Comparison of ENCODE assay signal across 1 cellular context in the genomic region with DNA sequence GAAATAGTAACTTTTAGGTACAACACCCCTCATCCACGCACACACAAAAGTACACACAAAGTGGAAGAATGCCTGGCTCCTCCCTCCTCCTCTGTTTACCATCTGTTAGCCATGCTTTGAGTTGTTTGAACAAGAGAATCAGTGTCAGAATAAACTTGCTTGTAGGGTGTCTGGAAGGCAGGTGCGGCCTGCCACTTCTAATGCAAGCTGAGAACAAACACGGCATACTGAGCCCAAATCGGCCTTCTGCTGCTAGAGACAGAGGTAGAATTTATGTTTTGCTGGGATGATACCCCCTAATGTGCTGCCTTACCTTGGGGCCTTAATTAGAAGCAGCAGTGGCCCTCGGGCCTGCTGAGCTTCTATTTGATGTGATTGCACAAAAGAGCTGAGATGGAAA.
TF ChIP-seq lines count a peak whose summit lies in the region.

No MANE protein-coding gene starts in this region.

TF ChIP-seq in GM23338, 12 proteins besides CTCF, POLR2A, EP300 and RAD21 (continued from another document):
- TF ChIP-seq, protein P1, sequence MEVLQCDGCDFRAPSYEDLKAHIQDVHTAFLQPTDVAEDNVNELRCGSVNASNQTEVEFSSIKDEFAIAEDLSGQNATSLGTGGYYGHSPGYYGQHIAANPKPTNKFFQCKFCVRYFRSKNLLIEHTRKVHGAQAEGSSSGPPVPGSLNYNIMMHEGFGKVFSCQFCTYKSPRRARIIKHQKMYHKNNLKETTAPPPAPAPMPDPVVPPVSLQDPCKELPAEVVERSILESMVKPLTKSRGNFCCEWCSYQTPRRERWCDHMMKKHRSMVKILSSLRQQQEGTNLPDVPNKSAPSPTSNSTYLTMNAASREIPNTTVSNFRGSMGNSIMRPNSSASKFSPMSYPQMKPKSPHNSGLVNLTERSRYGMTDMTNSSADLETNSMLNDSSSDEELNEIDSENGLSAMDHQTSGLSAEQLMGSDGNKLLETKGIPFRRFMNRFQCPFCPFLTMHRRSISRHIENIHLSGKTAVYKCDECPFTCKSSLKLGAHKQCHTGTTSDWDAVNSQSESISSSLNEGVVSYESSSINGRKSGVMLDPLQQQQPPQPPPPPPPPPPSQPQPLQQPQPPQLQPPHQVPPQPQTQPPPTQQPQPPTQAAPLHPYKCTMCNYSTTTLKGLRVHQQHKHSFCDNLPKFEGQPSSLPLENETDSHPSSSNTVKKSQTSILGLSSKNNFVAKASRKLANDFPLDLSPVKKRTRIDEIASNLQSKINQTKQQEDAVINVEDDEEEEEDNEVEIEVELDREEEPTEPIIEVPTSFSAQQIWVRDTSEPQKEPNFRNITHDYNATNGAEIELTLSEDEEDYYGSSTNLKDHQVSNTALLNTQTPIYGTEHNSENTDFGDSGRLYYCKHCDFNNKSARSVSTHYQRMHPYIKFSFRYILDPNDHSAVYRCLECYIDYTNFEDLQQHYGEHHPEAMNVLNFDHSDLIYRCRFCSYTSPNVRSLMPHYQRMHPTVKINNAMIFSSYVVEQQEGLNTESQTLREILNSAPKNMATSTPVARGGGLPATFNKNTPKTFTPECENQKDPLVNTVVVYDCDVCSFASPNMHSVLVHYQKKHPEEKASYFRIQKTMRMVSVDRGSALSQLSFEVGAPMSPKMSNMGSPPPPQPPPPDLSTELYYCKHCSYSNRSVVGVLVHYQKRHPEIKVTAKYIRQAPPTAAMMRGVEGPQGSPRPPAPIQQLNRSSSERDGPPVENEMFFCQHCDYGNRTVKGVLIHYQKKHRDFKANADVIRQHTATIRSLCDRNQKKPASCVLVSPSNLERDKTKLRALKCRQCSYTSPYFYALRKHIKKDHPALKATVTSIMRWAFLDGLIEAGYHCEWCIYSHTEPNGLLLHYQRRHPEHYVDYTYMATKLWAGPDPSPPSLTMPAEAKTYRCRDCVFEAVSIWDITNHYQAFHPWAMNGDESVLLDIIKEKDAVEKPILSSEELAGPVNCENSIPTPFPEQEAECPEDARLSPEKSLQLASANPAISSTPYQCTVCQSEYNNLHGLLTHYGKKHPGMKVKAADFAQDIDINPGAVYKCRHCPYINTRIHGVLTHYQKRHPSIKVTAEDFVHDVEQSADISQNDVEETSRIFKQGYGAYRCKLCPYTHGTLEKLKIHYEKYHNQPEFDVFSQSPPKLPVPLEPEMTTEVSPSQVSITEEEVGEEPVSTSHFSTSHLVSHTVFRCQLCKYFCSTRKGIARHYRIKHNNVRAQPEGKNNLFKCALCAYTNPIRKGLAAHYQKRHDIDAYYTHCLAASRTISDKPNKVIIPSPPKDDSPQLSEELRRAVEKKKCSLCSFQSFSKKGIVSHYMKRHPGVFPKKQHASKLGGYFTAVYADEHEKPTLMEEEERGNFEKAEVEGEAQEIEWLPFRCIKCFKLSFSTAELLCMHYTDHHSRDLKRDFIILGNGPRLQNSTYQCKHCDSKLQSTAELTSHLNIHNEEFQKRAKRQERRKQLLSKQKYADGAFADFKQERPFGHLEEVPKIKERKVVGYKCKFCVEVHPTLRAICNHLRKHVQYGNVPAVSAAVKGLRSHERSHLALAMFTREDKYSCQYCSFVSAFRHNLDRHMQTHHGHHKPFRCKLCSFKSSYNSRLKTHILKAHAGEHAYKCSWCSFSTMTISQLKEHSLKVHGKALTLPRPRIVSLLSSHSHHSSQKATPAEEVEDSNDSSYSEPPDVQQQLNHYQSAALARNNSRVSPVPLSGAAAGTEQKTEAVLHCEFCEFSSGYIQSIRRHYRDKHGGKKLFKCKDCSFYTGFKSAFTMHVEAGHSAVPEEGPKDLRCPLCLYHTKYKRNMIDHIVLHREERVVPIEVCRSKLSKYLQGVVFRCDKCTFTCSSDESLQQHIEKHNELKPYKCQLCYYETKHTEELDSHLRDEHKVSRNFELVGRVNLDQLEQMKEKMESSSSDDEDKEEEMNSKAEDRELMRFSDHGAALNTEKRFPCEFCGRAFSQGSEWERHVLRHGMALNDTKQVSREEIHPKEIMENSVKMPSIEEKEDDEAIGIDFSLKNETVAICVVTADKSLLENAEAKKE (CRISPR knock-in tag; IDR thresholded peaks at IDR 0.05) = no peak
- TF ChIP-seq NANOG (IDR thresholded peaks at IDR 0.05; ENCODE audit: borderline replicate concordance) (no peak), ZNF331 (CRISPR knock-in tag; IDR thresholded peaks at IDR 0.05; ENCODE audit: low read depth) (no peak), EZH2 (IDR thresholded peaks at IDR 0.05; ENCODE audit: low read depth, unreplicated experiment) (no peak), EZH2phosphoT487 (IDR thresholded peaks at IDR 0.05; ENCODE audit: unreplicated experiment) (no peak), JUNB (IDR thresholded peaks at IDR 0.05; ENCODE audit: unreplicated experiment) (no peak), STAT1 (IDR thresholded peaks at IDR 0.05; ENCODE audit: unreplicated experiment) (no peak), CREB1 (CRISPR knock-in tag; IDR thresholded peaks at IDR 0.05; ENCODE audit: low read depth) (no peak)
- TF ChIP-seq, protein P2, sequence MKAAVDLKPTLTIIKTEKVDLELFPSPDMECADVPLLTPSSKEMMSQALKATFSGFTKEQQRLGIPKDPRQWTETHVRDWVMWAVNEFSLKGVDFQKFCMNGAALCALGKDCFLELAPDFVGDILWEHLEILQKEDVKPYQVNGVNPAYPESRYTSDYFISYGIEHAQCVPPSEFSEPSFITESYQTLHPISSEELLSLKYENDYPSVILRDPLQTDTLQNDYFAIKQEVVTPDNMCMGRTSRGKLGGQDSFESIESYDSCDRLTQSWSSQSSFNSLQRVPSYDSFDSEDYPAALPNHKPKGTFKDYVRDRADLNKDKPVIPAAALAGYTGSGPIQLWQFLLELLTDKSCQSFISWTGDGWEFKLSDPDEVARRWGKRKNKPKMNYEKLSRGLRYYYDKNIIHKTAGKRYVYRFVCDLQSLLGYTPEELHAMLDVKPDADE (IDR thresholded peaks at IDR 0.05) = no peak
